12 cellular contexts compared by ENCODE assay signal in the genomic region with DNA sequence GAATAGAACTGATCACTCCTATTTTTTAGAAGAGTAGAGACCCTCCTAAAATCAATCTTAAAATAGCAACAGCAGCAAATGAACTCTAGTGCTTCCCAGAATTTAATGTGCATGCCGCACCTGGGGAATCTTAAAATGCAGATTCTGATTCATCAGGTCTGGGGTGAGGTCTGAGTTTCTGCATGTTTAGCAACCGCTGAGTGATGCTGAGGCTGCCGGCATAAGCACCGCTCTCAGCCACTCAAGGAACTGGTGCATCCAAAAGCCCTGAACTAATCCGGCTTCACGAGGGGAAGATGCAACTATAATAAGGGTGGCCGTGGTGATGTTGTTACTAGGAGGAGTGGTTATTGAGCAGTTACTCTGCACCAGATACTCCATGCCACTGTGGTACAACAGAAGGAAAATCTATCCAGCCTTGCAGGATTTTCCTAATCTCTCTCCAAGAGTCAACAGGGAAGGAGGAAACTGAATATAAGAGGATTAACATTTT. TPM values are rescaled to one million over a fixed set of nuclear protein-coding genes. Genes with fewer than 3 reads are reported as not detected.
"Had no signal": no experiment of that assay in that cellular context is flagged by ENCODE, and none has a peak within 500 bp of the region (broad histone marks: within the 10 kb centered on the region; RNA-seq: fewer than 3 reads in every experiment).

No MANE protein-coding gene starts in this region.

- H3K27me3 ChIP-seq: breast epithelium, hepatocyte, sigmoid colon had no signal

- H3K27ac Mint-ChIP-seq: T-cell had no signal

- H3K27ac ChIP-seq: hepatocyte, parathyroid adenoma, sigmoid colon had no signal

- H3K4me3 Mint-ChIP-seq: T-cell had no signal

- DNase-seq: activated CD4-positive, CD25-positive, alpha-beta regulatory T cell treated with anti-CD3 and anti-CD28 coated beads, Interleukin-2, amount 50 U/mL, for 72 hours; activated naive CD4-positive, alpha-beta T cell treated with Interleukin-2 at 50 U/mL for 16 hours; anterior cingulate cortex; left ventricle myocardium superior; sigmoid colon; stimulated activated CD4-positive, alpha-beta T cell treated with anti-CD3 and anti-CD28 coated beads, Interleukin-1b, Interleukin-23, amount 100 ng/mL, for 48 hours; T-cell; T-helper 9 cell had no signal

- H3K9ac ChIP-seq: parathyroid adenoma had no signal

- H3K36me3 ChIP-seq: breast epithelium, sigmoid colon had no signal

- H3K27me3 Mint-ChIP-seq: T-cell had no signal

- H2AFZ ChIP-seq: hepatocyte, parathyroid adenoma had no signal

- H3K4me3 ChIP-seq: breast epithelium, hepatocyte, sigmoid colon had no signal

- H3K4me1 ChIP-seq: breast epithelium, parathyroid adenoma, sigmoid colon had no signal

- H3K79me2 ChIP-seq: hepatocyte, parathyroid adenoma had no signal

- H3K9me3 ChIP-seq: sigmoid colon had no signal

- H3K4me2 ChIP-seq: hepatocyte had no signal

RNA-seq across cellular contexts. Expression of a gene that starts 19.7 kb away (rescaled TPM):
- total RNA-seq: dermis microvascular lymphatic vessel endothelial cell had no signal
